1 cellular context compared by ENCODE assay signal in genomic region chr2:71130325-71131260, GRCh38.
TF ChIP-seq lines count a peak whose summit lies in the region.

Gene MPHOSPH10 (plus strand): TSS chr2:71130634. CDS start chr2:71130666, 32 bp downstream.

TF ChIP-seq in HepG2, 621 proteins besides CTCF, POLR2A, EP300 and RAD21 (continued from another document and continues in another):
- TF ChIP-seq AKNA (CRISPR knock-in tag; IDR thresholded peaks at IDR 0.05; ENCODE audit: borderline replicate concordance) (peak; percentile 87; the same call in 1 of the 2 replicates), ZFP82 (CRISPR knock-in tag; IDR thresholded peaks at IDR 0.05; ENCODE audit: borderline replicate concordance) (peak; percentile 73; the same call in 1 of the 2 replicates), ZNF317 (CRISPR knock-in tag; IDR thresholded peaks at IDR 0.05) (peak; percentile 85), ZBTB38 (CRISPR knock-in tag; IDR thresholded peaks at IDR 0.05) (0 out of 2 replicates have a peak, but pooled peaks have one; percentile 21), PRMT3 (CRISPR knock-in tag; IDR thresholded peaks at IDR 0.05; ENCODE audit: borderline replicate concordance, low read depth) (peak; percentile 87), HNRNPUL1 (IDR thresholded peaks at IDR 0.05; ENCODE audit: low read depth, low read length) (peak; percentile 47; the same call in 1 of the 2 replicates), RFX1 (IDR thresholded peaks at IDR 0.05) (no peak), DZIP1 (CRISPR knock-in tag; IDR thresholded peaks at IDR 0.05) (peak; percentile 90), ZBTB39 (CRISPR knock-in tag; IDR thresholded peaks at IDR 0.05) (peak; percentile 92; the same call in 1 of the 2 replicates), DMAP1 (CRISPR knock-in tag; IDR thresholded peaks at IDR 0.05) (peak; percentile 93), ARID4A (CRISPR knock-in tag; IDR thresholded peaks at IDR 0.05; ENCODE audit: borderline replicate concordance) (peak; percentile 93), PAX8 (CRISPR knock-in tag; IDR thresholded peaks at IDR 0.05; ENCODE audit: borderline replicate concordance) (peak; percentile 81; the same call in 1 of the 2 replicates), IKZF4 (CRISPR knock-in tag; IDR thresholded peaks at IDR 0.05; ENCODE audit: borderline replicate concordance, low read depth, not compliant biosample characterization) (peak; percentile 87), SKI (IDR thresholded peaks at IDR 0.05; ENCODE audit: partially characterized antibody) (peak; percentile 40), RXRA (CRISPR knock-in tag; IDR thresholded peaks at IDR 0.05) (peak; percentile 79; the same call in 1 of the 2 replicates), FLYWCH1 (CRISPR knock-in tag; IDR thresholded peaks at IDR 0.05) (peak; percentile 64; the same call in 1 of the 2 replicates), MAFK (conservative IDR thresholded peaks at IDR 0.05 in 1 of 2, IDR thresholded peaks at IDR 0.05 in 1 of 2; ENCODE audit: low read length in 2 of 2) (peak in 1 of 2 experiments; percentile 11; a peak in 2 of 4 replicates), PBX3 (CRISPR knock-in tag; IDR thresholded peaks at IDR 0.05; ENCODE audit: borderline replicate concordance) (no peak), ZNF691 (CRISPR knock-in tag; IDR thresholded peaks at IDR 0.05; ENCODE audit: borderline replicate concordance, low read depth) (peak; percentile 78; the same call in 1 of the 2 replicates), HOMEZ (CRISPR knock-in tag; IDR thresholded peaks at IDR 0.05; ENCODE audit: low read depth) (0 out of 2 replicates have a peak, but pooled peaks have one; percentile 7), ARNTL (CRISPR knock-in tag; IDR thresholded peaks at IDR 0.05) (peak; percentile 82; the same call in 1 of the 2 replicates), ZFY (CRISPR knock-in tag; IDR thresholded peaks at IDR 0.05) (peak; percentile 92), REXO4 (CRISPR knock-in tag; IDR thresholded peaks at IDR 0.05; ENCODE audit: borderline replicate concordance) (0 out of 2 replicates have a peak, but pooled peaks have one; percentile 28), ZNF556 (CRISPR knock-in tag; IDR thresholded peaks at IDR 0.05; ENCODE audit: borderline replicate concordance) (no peak; the same call in 1 of the 2 replicates), TFE3 (CRISPR knock-in tag; IDR thresholded peaks at IDR 0.05) (no peak), SP5 (CRISPR knock-in tag; IDR thresholded peaks at IDR 0.05; ENCODE audit: borderline replicate concordance, low read depth) (0 out of 2 replicates have a peak, but pooled peaks have one; percentile 1), DNMT3B (CRISPR knock-in tag; conservative IDR thresholded peaks at IDR 0.05) (peak; percentile 50; the same call in 1 of the 2 replicates), PRDM10 (CRISPR knock-in tag; IDR thresholded peaks at IDR 0.05; ENCODE audit: low read depth) (peak; percentile 96)
